In genomic region chr15:78370013-78370412, GRCh38 we compare ENCODE assay signal across 28 cellular contexts. TPM values are rescaled to one million over a fixed set of nuclear protein-coding genes. Genes with fewer than 3 reads are reported as not detected.
"Had no signal": no experiment of that assay in that cellular context is flagged by ENCODE, and none has a peak within 500 bp of the region (broad histone marks: within the 10 kb centered on the region; RNA-seq: fewer than 3 reads in every experiment).

No MANE protein-coding gene starts in this region.

- H3K27ac Mint-ChIP-seq: mesothelial cell of epicardium; natural killer cell; nephron progenitor cell; stimulated activated effector memory CD8-positive, alpha-beta T cell treated with anti-CD3 and anti-CD28 coated beads, Interleukin-12 subunit alpha, Interleukin-12 subunit beta, amount 100 ng/mL, for 72 hours; stimulated activated naive CD8-positive, alpha-beta T cell treated with anti-CD3 and anti-CD28 coated beads, Interleukin-15, Interleukin-2, amounts not matched to agents 100 ng/mL and 50 ng/mL, for 24 hours had no signal

- H3K36me3 ChIP-seq: lower lobe of right lung, ovary, prostate gland, sigmoid colon, spleen, suprapubic skin, thoracic aorta, tibial artery, uterus had no signal

- H3K4me3 Mint-ChIP-seq: mesothelial cell of epicardium; naive B cell; natural killer cell; nephron progenitor cell; stimulated activated effector memory CD8-positive, alpha-beta T cell treated with anti-CD3 and anti-CD28 coated beads, Interleukin-12 subunit alpha, Interleukin-12 subunit beta, amount 100 ng/mL, for 72 hours; stimulated activated naive CD8-positive, alpha-beta T cell treated with anti-CD3 and anti-CD28 coated beads, Interleukin-15, Interleukin-2, amounts not matched to agents 100 ng/mL and 50 ng/mL, for 24 hours had no signal

- H3K27ac ChIP-seq: hepatocyte, lower lobe of right lung, ovary, prostate gland, sigmoid colon, spleen, suprapubic skin, thoracic aorta, tibial artery, uterus had no signal

- H3K9me3 Mint-ChIP-seq: mesothelial cell of epicardium; natural killer cell; nephron progenitor cell; stimulated activated effector memory CD8-positive, alpha-beta T cell treated with anti-CD3 and anti-CD28 coated beads, Interleukin-12 subunit alpha, Interleukin-12 subunit beta, amount 100 ng/mL, for 72 hours; stimulated activated naive CD8-positive, alpha-beta T cell treated with anti-CD3 and anti-CD28 coated beads, Interleukin-15, Interleukin-2, amounts not matched to agents 100 ng/mL and 50 ng/mL, for 24 hours had no signal

- ATAC-seq: lower lobe of right lung; natural killer cell; right cardiac atrium; stimulated activated effector memory CD8-positive, alpha-beta T cell treated with anti-CD3 and anti-CD28 coated beads, Interleukin-12 subunit alpha, Interleukin-12 subunit beta, amount 100 ng/mL, for 72 hours had no signal

- H3K4me3 ChIP-seq: hepatocyte, lower lobe of right lung, ovary, prostate gland, sigmoid colon, spleen, suprapubic skin, thoracic aorta, tibial artery, uterus had no signal

- H3K9me3 ChIP-seq: lower lobe of right lung, ovary, prostate gland, sigmoid colon, spleen, suprapubic skin, thoracic aorta, tibial artery, uterus had no signal

- H3K27me3 ChIP-seq: hepatocyte, ovary, sigmoid colon, suprapubic skin, uterus had no signal

- DNase-seq: islet precursor cell; lower lobe of right lung; mammary epithelial cell; mesenchymal stem cell; naive B cell; natural killer cell; nephron progenitor cell; ovary; sigmoid colon; stimulated activated CD4-positive, alpha-beta T cell treated with anti-CD3 and anti-CD28 coated beads, Interleukin-4, amount 100 ng/mL, for 24 hours; stimulated activated naive CD4-positive, alpha-beta T cell; trophoblast cell; uterus had no signal

- H3K4me1 ChIP-seq: prostate gland, tibial artery, uterus had no signal

- H3K27me3 Mint-ChIP-seq: stimulated activated naive CD8-positive, alpha-beta T cell treated with anti-CD3 and anti-CD28 coated beads, Interleukin-15, Interleukin-2, amounts not matched to agents 100 ng/mL and 50 ng/mL, for 24 hours had no signal

- H3K36me3 Mint-ChIP-seq: mesothelial cell of epicardium; naive B cell; natural killer cell; stimulated activated effector memory CD8-positive, alpha-beta T cell treated with anti-CD3 and anti-CD28 coated beads, Interleukin-12 subunit alpha, Interleukin-12 subunit beta, amount 100 ng/mL, for 72 hours had no signal

RNA-seq across cellular contexts. Expression of gene CRABP1, which starts 29.9 kb away (rescaled TPM):
- total RNA-seq: kidney epithelial cell, liver, lower lobe of right lung, mammary epithelial cell, mononuclear cell, natural killer cell, prostate gland, subcutaneous adipose tissue, ureter had no signal
